ENCODE assay signal across 8 cellular contexts in genomic region chr19:32406161-32407003, GRCh38. TPM values are rescaled to one million over a fixed set of nuclear protein-coding genes. Genes with fewer than 3 reads are reported as not detected.
DNase-seq lines count a peak whose midpoint lies in the region; ATAC-seq and TF ChIP-seq lines count a peak whose summit lies in the region.

No MANE protein-coding gene starts in this region.

- H3K27ac ChIP-seq in heart right ventricle: peak overlapping the region in 9 of 10 donors; percentile 88 to 99 (median 97)
- H3K27ac ChIP-seq in spleen: peak overlapping the region; percentile 89 to 100 (median 98)

- no peak for ATAC-seq in heart right ventricle
- ATAC-seq in Right ventricle myocardium superior (ENCODE audit: poor library complexity): no peak
- ATAC-seq in GM18498 (IDR thresholded peaks at IDR 0.05; ENCODE audit: unreplicated experiment): no peak
- ATAC-seq in GM19035 (IDR thresholded peaks at IDR 0.05; ENCODE audit: unreplicated experiment): no peak
- ATAC-seq in GM21360 (IDR thresholded peaks at IDR 0.05; ENCODE audit: unreplicated experiment): no peak

- H3K9me3 ChIP-seq in heart right ventricle (no peaks in the 10 kb centered on the region), spleen (no peaks in the 10 kb centered on the region)

- TF ChIP-seq POLR2A in spleen (IDR thresholded peaks at IDR 0.05): no peak

- peaks cover 0 to 35% (median 4%) of the 10 kb centered on the region in 9 donors for H3K36me3 ChIP-seq in heart right ventricle
- peaks cover 0 to 34% (median 15%) of the 10 kb centered on the region in 6 donors for H3K36me3 ChIP-seq in spleen

- DNase-seq in heart right ventricle (no peak), Right ventricle myocardium superior (no peak), hepatic stellate cell (ENCODE audit: low spot score) (peak; percentile 11), spleen (no peak)

- intact Hi-C loops in heart right ventricle (cut with DNase I): loop anchor here in 5 of 10 donors (5.0 to 10.0 kb wide), 3 partner anchors 59 to 64 kb away; partner anchors contain the start of gene ZNF507 (in 4 of the 5)
- intact Hi-C loops in Right ventricle myocardium superior (cut with DNase I): loop anchor here (10.0 kb wide), 1 partner anchor 62 kb away; the partner anchor contains the start of gene ZNF507
- intact Hi-C loops in spleen (cut with DNase I; ENCODE audit: low total_unique reads): loop anchor here (10.0 kb wide), 1 partner anchor 62 kb away; the partner anchor contains the start of gene ZNF507

- H3K4me3 ChIP-seq in heart right ventricle (peak overlapping the region; percentile 64 to 98 (median 80)), WI38 (ENCODE audit: low read depth, low read length) (peak overlapping the region; percentile 81), spleen (peak overlapping the region; percentile 55 to 88 (median 76))

- H3K4me1 ChIP-seq in heart right ventricle (peaks cover 0 to 25% (median 15%) of the 10 kb centered on the region in 9 donors), spleen (peaks cover 12 to 41% (median 34%) of the 10 kb centered on the region in 6 donors)

- TF ChIP-seq CTCF in heart right ventricle (IDR thresholded peaks at IDR 0.05) (no peak), WI38 (IDR thresholded peaks at IDR 0.05; ENCODE audit: low read depth, low read length) (no peak), spleen (IDR thresholded peaks at IDR 0.05 in 8 of 11, conservative IDR thresholded peaks at IDR 0.05 in 3 of 11) (no peak)

- H3K27me3 ChIP-seq in heart right ventricle (peaks cover 0 to 11% (median 0%) of the 10 kb centered on the region in 7 donors), spleen (replicated peaks in 1 of 7) (no peaks in the 10 kb centered on the region)

- 7 to 9% methylated on average over 33 of the region's 33 CpGs for WGBS in heart right ventricle, 2 donors
- 13 to 18% (median 14%) methylated on average over 24 to 33 of the region's 33 CpGs for WGBS in spleen, 5 donors

RNA-seq across cellular contexts. Expression of gene DPY19L3, which starts 0.8 kb away (rescaled TPM):
- total RNA-seq in heart right ventricle (10 to 100 TPM in 1 of 10 donors, 1 to 10 TPM in 9; 3.2 to 11.8 (median 4.7) TPM), Right ventricle myocardium superior (6.5 TPM), spleen (10 to 100 TPM; 29.0 to 57.5 (median 46.0) TPM)
- polyA plus RNA-seq in heart right ventricle (1 to 10 TPM; 2.9 to 3.5 TPM), spleen (1 to 10 TPM; 5.3 to 6.9 (median 5.7) TPM)
